ENCODE assay signal across 26 cellular contexts in the genomic region with DNA sequence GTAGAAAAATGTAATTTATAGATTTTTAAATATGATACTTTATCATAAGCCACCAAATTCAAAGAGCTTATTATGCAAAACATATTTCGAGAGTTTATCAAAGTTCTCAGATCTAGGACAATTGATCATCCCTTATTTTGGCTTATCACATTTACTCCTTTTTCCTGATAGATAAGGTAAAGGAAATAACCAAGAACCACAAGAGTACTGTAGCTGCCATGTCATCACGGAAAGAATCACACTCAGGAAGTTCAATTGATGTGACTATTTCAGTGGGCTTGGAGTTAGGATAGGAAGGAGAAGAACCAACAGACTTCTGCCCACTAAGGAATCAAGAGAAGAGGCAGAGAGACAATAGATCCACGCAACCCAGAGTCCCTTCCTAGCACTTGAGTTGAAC.
"Had no signal": no experiment of that assay in that cellular context is flagged by ENCODE, and none has a peak within 500 bp of the region (broad histone marks: within the 10 kb centered on the region; RNA-seq: fewer than 3 reads in every experiment).

No MANE protein-coding gene starts in this region.

- H3K36me3 ChIP-seq: esophagus muscularis mucosa, gastrocnemius medialis, right lobe of liver, tibial artery had no signal

- H3K4me1 ChIP-seq: esophagus muscularis mucosa, gastrocnemius medialis, tibial artery had no signal

- H3K4me1 Mint-ChIP-seq: activated naive CD8-positive, alpha-beta T cell treated with anti-CD3 and anti-CD28 coated beads, Interleukin-2, amount 10 ng/mL, durations not matched to agents 7 days and 5 days; nephron progenitor cell; stimulated activated effector memory CD8-positive, alpha-beta T cell treated with anti-CD3 and anti-CD28 coated beads, Interleukin-12 subunit alpha, Interleukin-12 subunit beta, amount 100 ng/mL, for 72 hours; stimulated activated naive CD8-positive, alpha-beta T cell treated with anti-CD3 and anti-CD28 coated beads, Interleukin-15, amount 100 ng/mL, for 72 hours had no signal

- H3K27me3 ChIP-seq: esophagus muscularis mucosa, gastrocnemius medialis, right lobe of liver, tibial artery had no signal

- H3K36me3 Mint-ChIP-seq: activated naive CD8-positive, alpha-beta T cell treated with anti-CD3 and anti-CD28 coated beads, Interleukin-2, amount 10 ng/mL, durations not matched to agents 7 days and 5 days; stimulated activated effector memory CD8-positive, alpha-beta T cell treated with anti-CD3 and anti-CD28 coated beads, Interleukin-12 subunit alpha, Interleukin-12 subunit beta, amount 100 ng/mL, for 72 hours had no signal

- FAIRE-seq: islet of Langerhans had no signal

- DNase-seq: activated CD4-positive, alpha-beta T cell treated with anti-CD3 and anti-CD28 coated beads for 4 hours; activated CD4-positive, alpha-beta T cell treated with anti-CD3 and anti-CD28 coated beads, Interleukin-2, amount 50 U/mL, for 48 hours; activated CD4-positive, CD25-positive, alpha-beta regulatory T cell; activated CD8-positive, alpha-beta memory T cell treated with anti-CD3 and anti-CD28 coated beads, Interleukin-2, amount 50 U/mL, for 48 hours; activated effector memory CD4-positive, alpha-beta T cell treated with Interleukin-2 at 50 U/mL for 16 hours; activated naive CD4-positive, alpha-beta T cell treated with anti-CD3 and anti-CD28 coated beads for 36 hours; activated naive CD8-positive, alpha-beta T cell treated with anti-CD3 and anti-CD28 coated beads, Interleukin-2, amount 10 ng/mL, durations not matched to agents 7 days and 5 days; activated T-cell treated with anti-CD3 and anti-CD28 coated beads, Interleukin-2, amount 50 U/mL, for 4 hours; amniotic stem cell; effector CD8-positive, alpha-beta T cell; gastrocnemius medialis; hypothalamus; left ventricle myocardium superior; mucosa of descending colon; nephron progenitor cell; posterior cingulate gyrus; right lobe of liver; stimulated activated CD4-positive, alpha-beta T cell treated with anti-CD3 and anti-CD28 coated beads, Interleukin-2, amount 100 ng/mL, for 24 hours; stimulated activated naive CD8-positive, alpha-beta T cell treated with anti-CD3 and anti-CD28 coated beads, Interleukin-15, amount 100 ng/mL, for 72 hours; T-helper 9 cell; tibial artery had no signal

- H3K27me3 Mint-ChIP-seq: activated naive CD8-positive, alpha-beta T cell treated with anti-CD3 and anti-CD28 coated beads, Interleukin-2, amount 10 ng/mL, durations not matched to agents 7 days and 5 days; dendritic cell treated with granulocyte-macrophage colony-stimulating factor and Interleukin-4, amounts not matched to agents 40 ng/mL and 50 ng/mL, for 4 days; stimulated activated naive CD8-positive, alpha-beta T cell treated with anti-CD3 and anti-CD28 coated beads, Interleukin-15, amount 100 ng/mL, for 72 hours had no signal

- H3K4me3 ChIP-seq: esophagus muscularis mucosa, gastrocnemius medialis, mucosa of descending colon, right lobe of liver, skin epidermis, tibial artery had no signal

- H3K9me3 Mint-ChIP-seq: activated naive CD4-positive, alpha-beta T cell treated with anti-CD3 and anti-CD28 coated beads for 36 hours; activated T-cell treated with anti-CD3 and anti-CD28 coated beads, Interleukin-2, amount 50 U/mL, for 4 hours; nephron progenitor cell; stimulated activated effector memory CD8-positive, alpha-beta T cell treated with anti-CD3 and anti-CD28 coated beads, Interleukin-12 subunit alpha, Interleukin-12 subunit beta, amount 100 ng/mL, for 72 hours had no signal

- H3K4me3 Mint-ChIP-seq: activated naive CD4-positive, alpha-beta T cell treated with anti-CD3 and anti-CD28 coated beads for 36 hours; activated naive CD8-positive, alpha-beta T cell treated with anti-CD3 and anti-CD28 coated beads, Interleukin-2, amount 10 ng/mL, durations not matched to agents 7 days and 5 days; activated T-cell treated with anti-CD3 and anti-CD28 coated beads, Interleukin-2, amount 50 U/mL, for 4 hours; dendritic cell treated with granulocyte-macrophage colony-stimulating factor and Interleukin-4, amounts not matched to agents 40 ng/mL and 50 ng/mL, for 4 days; nephron progenitor cell; stimulated activated effector memory CD8-positive, alpha-beta T cell treated with anti-CD3 and anti-CD28 coated beads, Interleukin-12 subunit alpha, Interleukin-12 subunit beta, amount 100 ng/mL, for 72 hours; stimulated activated naive CD8-positive, alpha-beta T cell treated with anti-CD3 and anti-CD28 coated beads, Interleukin-15, amount 100 ng/mL, for 72 hours had no signal

- H3K27ac ChIP-seq: esophagus muscularis mucosa, gastrocnemius medialis, right lobe of liver, skin epidermis, tibial artery had no signal

- H3K27ac Mint-ChIP-seq: activated naive CD4-positive, alpha-beta T cell treated with anti-CD3 and anti-CD28 coated beads for 36 hours; activated naive CD8-positive, alpha-beta T cell treated with anti-CD3 and anti-CD28 coated beads, Interleukin-2, amount 10 ng/mL, durations not matched to agents 7 days and 5 days; dendritic cell treated with granulocyte-macrophage colony-stimulating factor and Interleukin-4, amounts not matched to agents 40 ng/mL and 50 ng/mL, for 4 days; stimulated activated effector memory CD8-positive, alpha-beta T cell treated with anti-CD3 and anti-CD28 coated beads, Interleukin-12 subunit alpha, Interleukin-12 subunit beta, amount 100 ng/mL, for 72 hours; stimulated activated naive CD8-positive, alpha-beta T cell treated with anti-CD3 and anti-CD28 coated beads, Interleukin-15, amount 100 ng/mL, for 72 hours had no signal

- H3K9me3 ChIP-seq: esophagus muscularis mucosa, gastrocnemius medialis, mucosa of descending colon, right lobe of liver, tibial artery had no signal
